18 cellular contexts compared by ENCODE assay signal in genomic region chr1:225319951-225320350, GRCh38.
"Had no signal": no experiment of that assay in that cellular context is flagged by ENCODE, and none has a peak within 500 bp of the region (broad histone marks: within the 10 kb centered on the region; RNA-seq: fewer than 3 reads in every experiment).

No MANE protein-coding gene starts in this region.

- H3K27ac ChIP-seq: body of pancreas, heart right ventricle, ovary, thoracic aorta had no signal

- DNase-seq: activated B cell treated with CpG ODN at 0.5 μM for 24 hours; activated CD4-positive, alpha-beta T cell treated with anti-CD3 and anti-CD28 coated beads, Interleukin-2, amount 10 ng/mL, durations not matched to agents 7 days and 5 days; activated CD8-positive, alpha-beta memory T cell treated with anti-CD3 and anti-CD28 coated beads for 24 hours; activated naive CD4-positive, alpha-beta T cell treated with anti-CD3 and anti-CD28 coated beads, Interleukin-2, amount 10 ng/mL, durations not matched to agents 7 days and 5 days; amniotic stem cell; body of pancreas; dermis blood vessel endothelial cell; foreskin melanocyte; heart right ventricle; islet precursor cell; left ventricle myocardium superior; mesendoderm; ovary; stimulated activated CD4-positive, alpha-beta T cell treated with anti-CD3 and anti-CD28 coated beads, Interleukin-4, amount 100 ng/mL, for 1 hour; stimulated activated CD8-positive, alpha-beta memory T cell treated with anti-CD3 and anti-CD28 coated beads, Interleukin-4, amount 100 ng/mL, for 48 hours; stimulated activated naive CD8-positive, alpha-beta T cell treated with anti-CD3 and anti-CD28 coated beads, Interleukin-15, amount 100 ng/mL, for 72 hours; T-cell had no signal

- H3K36me3 ChIP-seq: heart right ventricle, ovary, thoracic aorta had no signal

- ATAC-seq: body of pancreas; heart right ventricle; left ventricle myocardium superior; stimulated activated naive CD8-positive, alpha-beta T cell treated with anti-CD3 and anti-CD28 coated beads, Interleukin-15, amount 100 ng/mL, for 72 hours; T-cell had no signal

- H3K4me1 ChIP-seq: body of pancreas, heart right ventricle had no signal

- H3K27me3 ChIP-seq: body of pancreas, ovary had no signal

- H3K4me3 ChIP-seq: body of pancreas, heart right ventricle, ovary, thoracic aorta had no signal

- H3K9me3 ChIP-seq: body of pancreas, ovary, thoracic aorta had no signal
